Comparison of ENCODE assay signal across 18 cellular contexts in genomic region chr18:59554796-59555195, GRCh38.
DNase-seq lines count a peak whose midpoint lies in the region; ATAC-seq, FAIRE-seq and TF ChIP-seq lines count a peak whose summit lies in the region.
"Had no signal": no experiment of that assay in that cellular context is flagged by ENCODE, and none has a peak within 500 bp of the region (broad histone marks: within the 10 kb centered on the region; RNA-seq: fewer than 3 reads in every experiment).

No MANE protein-coding gene starts in this region.

- no peak for ATAC-seq in HG02870 (IDR thresholded peaks at IDR 0.05; ENCODE audit: unreplicated experiment)
- no peak for ATAC-seq in GM21367 (IDR thresholded peaks at IDR 0.05; ENCODE audit: unreplicated experiment)
- ATAC-seq: HepG2 had no signal

- intact Hi-C loops in head of caudate nucleus (cut with DNase I), result no loop called here

- H3K36me3 Mint-ChIP-seq in mesothelial cell of epicardium, result peaks cover 12% of the 10 kb centered on the region
- H3K36me3 Mint-ChIP-seq: CD4-positive, alpha-beta memory T cell had no signal

- peaks cover 55% of the 10 kb centered on the region for H3K4me1 Mint-ChIP-seq in mesothelial cell of epicardium
- H3K4me1 Mint-ChIP-seq: B cell; CD4-positive, alpha-beta memory T cell had no signal

- TF ChIP-seq CTCF in D721Med (IDR thresholded peaks at IDR 0.05; ENCODE audit: insufficient read depth, missing control alignments) (no peak), mesothelial cell of epicardium (IDR thresholded peaks at IDR 0.05; ENCODE audit: unreplicated experiment) (no peak)

- peak overlapping the region; percentile 12 for H3K27ac ChIP-seq in epithelial cell of prostate
- H3K27ac ChIP-seq: C4-2B had no signal

- H3K4me3 Mint-ChIP-seq in mesothelial cell of epicardium, result no peak overlapping the region
- H3K4me3 Mint-ChIP-seq: B cell; CD4-positive, alpha-beta memory T cell had no signal

- no peak for DNase-seq in D721Med (ENCODE audit: insufficient read length, low spot score)
- DNase-seq in HPDE6-E6E7 (ENCODE audit: extremely low spot score), result peak; percentile 57
- DNase-seq in epithelial cell of prostate (ENCODE audit: low read depth, low spot score), result peak; percentile 27
- DNase-seq in mesothelial cell of epicardium (ENCODE audit: low spot score in 2 of 2, unreplicated experiment in 2 of 2), result no peak
- DNase-seq in head of caudate nucleus, result no peak
- no peak for DNase-seq in activated CD4-positive, alpha-beta T cell treated with anti-CD3 and anti-CD28 coated beads for 48 hours
- DNase-seq: CD4-positive, alpha-beta memory T cell; COR-L47; GOT3 had no signal

- peak overlapping the region; percentile 55 for H3K27ac Mint-ChIP-seq in mesothelial cell of epicardium
- H3K27ac Mint-ChIP-seq: B cell; CD4-positive, alpha-beta memory T cell had no signal

- H3K27me3 Mint-ChIP-seq in mesothelial cell of epicardium (ENCODE audit: low read depth), result peaks cover 9% of the 10 kb centered on the region
- H3K27me3 Mint-ChIP-seq: B cell; CD4-positive, alpha-beta memory T cell had no signal

- H3K9me3 Mint-ChIP-seq in mesothelial cell of epicardium, result peaks cover 11% of the 10 kb centered on the region

- FAIRE-seq in D721Med (lab: Jason Lieb, UNC), result peak; percentile 98
- FAIRE-seq: A204.1, G401.6, GM12891, HepG2, HTR-8/SVneo had no signal

Comparison
In these comparisons a context has a peak if more than half of its experiments do, and no peak if none do; other contexts are left out.
1. DNase-seq: peak in HPDE6-E6E7 (single experiment) and epithelial cell of prostate (single experiment); none in D721Med (single experiment), mesothelial cell of epicardium (0 of 2), head of caudate nucleus (0 of 42) and activated CD4-positive, alpha-beta T cell treated with anti-CD3 and anti-CD28 coated beads for 48 hours (single experiment).